ENCODE assay signal across 8 cellular contexts in genomic region chr7:44748948-44749731, GRCh38. TPM values are rescaled to one million over a fixed set of nuclear protein-coding genes. Genes with fewer than 3 reads are reported as not detected.
DNase-seq lines count a peak whose midpoint lies in the region; ATAC-seq and TF ChIP-seq lines count a peak whose summit lies in the region.

No MANE protein-coding gene starts in this region.

- no peak for DNase-seq in activated CD4-positive, alpha-beta T cell treated with anti-CD3 and anti-CD28 coated beads, Interleukin-2, amount 10 ng/mL, durations not matched to agents 24 days and 14 days
- no peak for DNase-seq in activated CD4-positive, alpha-beta T cell treated with anti-CD3 and anti-CD28 coated beads for 4 hours
- peak; percentile 36 for DNase-seq in NCI-H2196 treated with DMSO at 0.1 percent for 48 hours (lab: John Stamatoyannopoulos, UW; ENCODE audit: unreplicated experiment)
- DNase-seq in chondrocyte (ENCODE audit: low spot score): peak; percentile 87
- no peak for DNase-seq in naive thymus-derived CD4-positive, alpha-beta T cell
- no peak for DNase-seq in NCI-H1930 (lab: John Stamatoyannopoulos, UW)
- DNase-seq in midbrain (lab: John Stamatoyannopoulos, UW): no peak

- CTCF ChIA-PET in HEK293 (lab: Yijun Ruan, JAX): interaction anchor here (0.8 to 1.2 kb wide), 2 partner anchors 161 to 174 kb away, joined by 3 read pairs; no protein-coding TSS in a partner anchor
- CTCF ChIA-PET in naive thymus-derived CD4-positive, alpha-beta T cell (lab: Charles Lee): no interaction called here

- no peaks in the 10 kb centered on the region; the same call in 1 of the 2 replicates for H3K4me1 ChIP-seq in HEK293 (ENCODE audit: control insufficient read depth, insufficient read depth, low read length)
- peaks cover 21 to 25% of the 10 kb centered on the region in 2 donors for H3K4me1 ChIP-seq in naive thymus-derived CD4-positive, alpha-beta T cell (ENCODE audit: control insufficient read depth in 2 of 2, insufficient read depth in 2 of 2, low read length in 2 of 2)

- H3K9me3 Mint-ChIP-seq in activated CD4-positive, alpha-beta T cell treated with anti-CD3 and anti-CD28 coated beads, Interleukin-2, amount 10 ng/mL, durations not matched to agents 24 days and 14 days: no peaks in the 10 kb centered on the region
- H3K9me3 Mint-ChIP-seq in chondrocyte (ENCODE audit: low read depth): no peaks in the 10 kb centered on the region
- peaks cover 0 to 1% (median 0%) of the 10 kb centered on the region in 11 donors for H3K9me3 Mint-ChIP-seq in naive thymus-derived CD4-positive, alpha-beta T cell

- H3K36me3 ChIP-seq in HEK293 (ENCODE audit: control insufficient read depth in 2 of 2, insufficient read depth in 1 of 2, low read length in 2 of 2): peaks cover 0 to 15% of the 10 kb centered on the region in 2 experiments; a peak in 2 of 3 replicates
- no peaks in the 10 kb centered on the region for H3K36me3 ChIP-seq in naive thymus-derived CD4-positive, alpha-beta T cell (ENCODE audit: control insufficient read depth in 2 of 3, insufficient read depth in 3 of 3, low read length in 3 of 3)

- POLR2A ChIA-PET in HEK293 (lab: Yijun Ruan, JAX): interaction anchor here (0.5 to 2.6 kb wide), 3 partner anchors 114 to 175 kb away, joined by 3 to 10 read pairs (median 5); partner anchors contain the start of genes DDX56 and OGDH
- POLR2A ChIA-PET in naive thymus-derived CD4-positive, alpha-beta T cell (lab: Charles Lee): interaction anchor here (1.0 to 2.7 kb wide), 12 partner anchors 13 to 177 kb away, joined by 3 to 22 read pairs (median 6); partner anchors contain the start of genes OGDH, PPIA, PURB and TMED4

- no peaks in the 10 kb centered on the region for H3K9me3 ChIP-seq in HEK293 (ENCODE audit: control insufficient read depth, insufficient read depth, low read depth, low read length)
- no peaks in the 10 kb centered on the region for H3K9me3 ChIP-seq in naive thymus-derived CD4-positive, alpha-beta T cell (ENCODE audit: control insufficient read depth in 2 of 3, low read length in 3 of 3)

- H3K4me1 Mint-ChIP-seq in activated CD4-positive, alpha-beta T cell treated with anti-CD3 and anti-CD28 coated beads, Interleukin-2, amount 10 ng/mL, durations not matched to agents 24 days and 14 days: peaks cover 35% of the 10 kb centered on the region
- peaks cover 33% of the 10 kb centered on the region for H3K4me1 Mint-ChIP-seq in chondrocyte (ENCODE audit: low read depth)
- peaks cover 26 to 62% (median 44%) of the 10 kb centered on the region in 7 donors for H3K4me1 Mint-ChIP-seq in naive thymus-derived CD4-positive, alpha-beta T cell

- H3K27ac Mint-ChIP-seq in activated CD4-positive, alpha-beta T cell treated with anti-CD3 and anti-CD28 coated beads, Interleukin-2, amount 10 ng/mL, durations not matched to agents 24 days and 14 days: peak overlapping the region; percentile 88
- H3K27ac Mint-ChIP-seq in chondrocyte (ENCODE audit: unreplicated experiment): peak overlapping the region; percentile 65
- H3K27ac Mint-ChIP-seq in naive thymus-derived CD4-positive, alpha-beta T cell: peak overlapping the region; percentile 38 to 93 (median 83)

- peak overlapping the region; percentile 71; the same call in 1 of the 2 replicates for H3K27ac ChIP-seq in HEK293 (ENCODE audit: extremely low read depth, low read depth, low read length)
- peak overlapping the region; percentile 98 for H3K27ac ChIP-seq in naive thymus-derived CD4-positive, alpha-beta T cell (ENCODE audit: low read depth, low read length)

- no peak for ATAC-seq in naive thymus-derived CD4-positive, alpha-beta T cell

- TF ChIP-seq CTCF in HEK293 (tag by site-specific recombination; IDR thresholded peaks at IDR 0.05): no peak
- no peak for TF ChIP-seq CTCF in chondrocyte (IDR thresholded peaks at IDR 0.05)

- intact Hi-C loops in activated CD4-positive, alpha-beta T cell treated with anti-CD3 and anti-CD28 coated beads, Interleukin-2, amount 10 ng/mL, durations not matched to agents 24 days and 14 days (cut with micrococcal nuclease): loop anchor here (1.0 kb wide), 6 partner anchors 14 to 167 kb away; partner anchors contain the start of genes H2AZ2, OGDH, PPIA and PURB
- intact Hi-C loops in naive thymus-derived CD4-positive, alpha-beta T cell (cut with micrococcal nuclease): loop anchor here in 1 of 2 donors (1.0 to 2.0 kb wide), 11 partner anchors 47 to 823 kb away; partner anchors contain the start of genes H2AZ2, NUDCD3, OGDH and POLM

- peak overlapping the region; percentile 93 for H3K4me3 Mint-ChIP-seq in activated CD4-positive, alpha-beta T cell treated with anti-CD3 and anti-CD28 coated beads, Interleukin-2, amount 10 ng/mL, durations not matched to agents 24 days and 14 days
- H3K4me3 Mint-ChIP-seq in chondrocyte (ENCODE audit: unreplicated experiment): peak overlapping the region; percentile 86
- peak overlapping the region; percentile 77 to 92 (median 86) for H3K4me3 Mint-ChIP-seq in naive thymus-derived CD4-positive, alpha-beta T cell

- no peaks in the 10 kb centered on the region for H3K27me3 ChIP-seq in naive thymus-derived CD4-positive, alpha-beta T cell (ENCODE audit: control insufficient read depth in 2 of 2, insufficient read depth in 2 of 2, low read length in 2 of 2)

- H3K36me3 Mint-ChIP-seq in activated CD4-positive, alpha-beta T cell treated with anti-CD3 and anti-CD28 coated beads, Interleukin-2, amount 10 ng/mL, durations not matched to agents 24 days and 14 days (ENCODE audit: low read depth): peaks cover 19% of the 10 kb centered on the region
- peaks cover 2% of the 10 kb centered on the region for H3K36me3 Mint-ChIP-seq in chondrocyte (ENCODE audit: low read depth)
- H3K36me3 Mint-ChIP-seq in naive thymus-derived CD4-positive, alpha-beta T cell: peaks cover 0 to 14% (median 0%) of the 10 kb centered on the region in 5 donors

- peak overlapping the region; percentile 92 for H3K4me3 ChIP-seq in HEK293 (ENCODE audit: low read depth, low read length)
- H3K4me3 ChIP-seq in naive thymus-derived CD4-positive, alpha-beta T cell (ENCODE audit: low read length): peak overlapping the region; percentile 64

- H3K27me3 Mint-ChIP-seq in activated CD4-positive, alpha-beta T cell treated with anti-CD3 and anti-CD28 coated beads, Interleukin-2, amount 10 ng/mL, durations not matched to agents 24 days and 14 days: no peaks in the 10 kb centered on the region
- H3K27me3 Mint-ChIP-seq in chondrocyte (ENCODE audit: low read depth): no peaks in the 10 kb centered on the region
- no peaks in the 10 kb centered on the region for H3K27me3 Mint-ChIP-seq in naive thymus-derived CD4-positive, alpha-beta T cell

TF ChIP-seq in HEK293, 187 proteins besides CTCF, POLR2A, EP300 and RAD21 (continues in another document):
- no peak for TF ChIP-seq ZNF654 (tag by site-specific recombination; IDR thresholded peaks at IDR 0.05; ENCODE audit: low read depth)
- no peak for TF ChIP-seq ZNF76 (tag by site-specific recombination; IDR thresholded peaks at IDR 0.05; ENCODE audit: borderline replicate concordance, low read depth)
- no peak for TF ChIP-seq BCL11B (tag by site-specific recombination; IDR thresholded peaks at IDR 0.05; ENCODE audit: low read depth)
- TF ChIP-seq ZFHX2 (tag by site-specific recombination; conservative IDR thresholded peaks at IDR 0.05): peak; percentile 87
- TF ChIP-seq ZNF704 (tag by site-specific recombination; IDR thresholded peaks at IDR 0.05): no peak
- TF ChIP-seq REST (tag by site-specific recombination; IDR thresholded peaks at IDR 0.05): 0 out of 2 replicates have a peak, but pooled peaks have one; percentile 30

RNA-seq across cellular contexts. Expression of gene ZMIZ2, which starts 0.5 kb away (rescaled TPM):
- total RNA-seq in activated CD4-positive, alpha-beta T cell treated with anti-CD3 and anti-CD28 coated beads, Interleukin-2, amount 10 ng/mL, durations not matched to agents 24 days and 14 days: 130 and 133 TPM in 2 replicates
- 68.5 to 73.5 TPM (median 72.6 TPM) in 3 replicates for total RNA-seq in chondrocyte
- 100 to 1,000 TPM; 108 to 187 (median 144) TPM for total RNA-seq in naive thymus-derived CD4-positive, alpha-beta T cell
- polyA plus RNA-seq in naive thymus-derived CD4-positive, alpha-beta T cell: 1 to 10 TPM; 4.4 to 7.7 TPM

RNA-seq across cellular contexts. Expression of gene PPIA, which starts 47.3 kb away (rescaled TPM):
- total RNA-seq in activated CD4-positive, alpha-beta T cell treated with anti-CD3 and anti-CD28 coated beads, Interleukin-2, amount 10 ng/mL, durations not matched to agents 24 days and 14 days: 2,368 and 2,448 TPM in 2 replicates
- 1,108 to 1,479 TPM (median 1,462 TPM) in 3 replicates for total RNA-seq in chondrocyte
- 1,000 to 10,000 TPM in 1 of 5 experiments, 100 to 1,000 TPM in 4; 535 to 1,748 (median 620) TPM for total RNA-seq in naive thymus-derived CD4-positive, alpha-beta T cell
- 1,000 to 10,000 TPM; 3,113 to 3,303 TPM for polyA plus RNA-seq in naive thymus-derived CD4-positive, alpha-beta T cell

Comparison
In these comparisons a context has a peak if more than half of its experiments do, and no peak if none do; other contexts are left out.
1. DNase-seq: peak in NCI-H2196 treated with DMSO at 0.1 percent for 48 hours (single experiment) and chondrocyte (single experiment); none in activated CD4-positive, alpha-beta T cell treated with anti-CD3 and anti-CD28 coated beads, Interleukin-2, amount 10 ng/mL, durations not matched to agents 24 days and 14 days (single experiment), activated CD4-positive, alpha-beta T cell treated with anti-CD3 and anti-CD28 coated beads for 4 hours (0 of 2), naive thymus-derived CD4-positive, alpha-beta T cell (0 of 9), NCI-H1930 (0 of 2) and midbrain (single experiment).
2. Peak in every context shown above with its lines, with median percentiles within 50 percentile points of each other: H3K27ac Mint-ChIP-seq and H3K4me3 Mint-ChIP-seq.